ENCODE assay signal across 8 cellular contexts in genomic region chr11:102287963-102288744, GRCh38. TPM values are rescaled to one million over a fixed set of nuclear protein-coding genes. Genes with fewer than 3 reads are reported as not detected.
A peak's percentile ranks its signal among the peaks of the same experiment; 100 is the strongest.
DNase-seq lines count a peak whose midpoint lies in the region; ATAC-seq and TF ChIP-seq lines count a peak whose summit lies in the region.

No MANE protein-coding gene starts in this region.

- intact Hi-C loops in dorsolateral prefrontal cortex (cut with DNase I) (loop anchor here (2.0 to 5.0 kb wide), 6 partner anchors 59 to 379 kb away; partner anchors contain the start of gene BIRC2 (in 2 of the 2)), vagina (cut with DNase I) (no loop called here)

- no peaks in the 10 kb centered on the region for H4K20me1 ChIP-seq in SU-DHL-6 (ENCODE audit: low read depth, low read length)

- H3K4me1 ChIP-seq in CD4-positive, CD25-positive, alpha-beta regulatory T cell (ENCODE audit: control insufficient read depth, insufficient read depth, low read length, poor library complexity, severe bottlenecking), result peaks cover 15% of the 10 kb centered on the region
- H3K4me1 ChIP-seq in mesenchymal stem cell (ENCODE audit: control insufficient read depth, insufficient read depth, low read depth, low read length), result peaks cover 5% of the 10 kb centered on the region
- no peaks in the 10 kb centered on the region for H3K4me1 ChIP-seq in vagina

- no peaks in the 10 kb centered on the region for H3K79me2 ChIP-seq in SU-DHL-6 (ENCODE audit: insufficient read depth, low read length)

- peaks cover 4% of the 10 kb centered on the region for H3K36me3 Mint-ChIP-seq in CD4-positive, CD25-positive, alpha-beta regulatory T cell

- H3K9me3 Mint-ChIP-seq in CD4-positive, CD25-positive, alpha-beta regulatory T cell, result no peaks in the 10 kb centered on the region

- peak overlapping the region; percentile 39 to 70 (median 56) for H3K27ac Mint-ChIP-seq in CD4-positive, CD25-positive, alpha-beta regulatory T cell

- no peaks in the 10 kb centered on the region for H3K9me3 ChIP-seq in CD4-positive, CD25-positive, alpha-beta regulatory T cell (ENCODE audit: control insufficient read depth in 2 of 2, low read length in 2 of 2)
- H3K9me3 ChIP-seq in SU-DHL-6 (ENCODE audit: insufficient read depth, low read length), result no peaks in the 10 kb centered on the region
- no peaks in the 10 kb centered on the region for H3K9me3 ChIP-seq in mesenchymal stem cell (ENCODE audit: control insufficient read depth, low read length)
- H3K9me3 ChIP-seq in vagina, result no peaks in the 10 kb centered on the region

- DNase-seq in CD4-positive, CD25-positive, alpha-beta regulatory T cell, result peak; percentile 33 to 79 (median 72)
- peak; percentile 41 for DNase-seq in NCI-H128 (lab: John Stamatoyannopoulos, UW; ENCODE audit: unreplicated experiment)
- peak in 2 of 10 donors; percentile 28 to 45 for DNase-seq in dorsolateral prefrontal cortex
- peak; percentile 78 for DNase-seq in mesenchymal stem cell
- no peak for DNase-seq in vagina (ENCODE audit: extremely low spot score in 2 of 2)

- peaks cover under 1% of the 10 kb centered on the region for H3K27me3 Mint-ChIP-seq in CD4-positive, CD25-positive, alpha-beta regulatory T cell

- TF ChIP-seq POLR2A in vagina (IDR thresholded peaks at IDR 0.05), result no peak

- peak overlapping the region; percentile 69 for H3K4me3 ChIP-seq in CD4-positive, CD25-positive, alpha-beta regulatory T cell (ENCODE audit: low read depth, low read length)
- H3K4me3 ChIP-seq in SU-DHL-6 (ENCODE audit: insufficient read depth, low read length, poor library complexity, severe bottlenecking), result no peak overlapping the region
- peak overlapping the region in 54 of 59 donors; percentile 13 to 62 (median 43) for H3K4me3 ChIP-seq in dorsolateral prefrontal cortex
- H3K4me3 ChIP-seq in mesenchymal stem cell (ENCODE audit: insufficient read depth in 1 of 2, low read depth in 1 of 2, low read length in 2 of 2), result peak overlapping the region in 1 of 2 experiments; percentile 61
- peak overlapping the region in 1 of 2 donors; percentile 25 for H3K4me3 ChIP-seq in vagina

- H3K4ac ChIP-seq in mesenchymal stem cell (ENCODE audit: low read depth in 1 of 2, low read length in 2 of 2), result no peak overlapping the region

- H2AFZ ChIP-seq in SU-DHL-6 (ENCODE audit: low read depth, low read length, severe bottlenecking), result peak overlapping the region; percentile 86
- no peak overlapping the region for H2AFZ ChIP-seq in mesenchymal stem cell (ENCODE audit: low read depth, low read length)

- H3K27me3 ChIP-seq in CD4-positive, CD25-positive, alpha-beta regulatory T cell (ENCODE audit: control insufficient read depth, insufficient read depth, low read length), result no peaks in the 10 kb centered on the region
- H3K27me3 ChIP-seq in SU-DHL-6 (ENCODE audit: low read length) (no peaks in the 10 kb centered on the region), dorsolateral prefrontal cortex (no peaks in the 10 kb centered on the region), mesenchymal stem cell (ENCODE audit: control insufficient read depth in 1 of 2, insufficient read depth in 1 of 2, low read length in 2 of 2) (no peaks in the 10 kb centered on the region), vagina (no peaks in the 10 kb centered on the region)

- H3K9ac ChIP-seq in SU-DHL-6 (ENCODE audit: low read length) (peak overlapping the region; percentile 21; the same call in 1 of the 2 replicates), mesenchymal stem cell (ENCODE audit: low read length) (peak overlapping the region; percentile 82)

- H3F3A ChIP-seq in SU-DHL-6 (ENCODE audit: insufficient read depth), result no peaks in the 10 kb centered on the region

- peak overlapping the region; percentile 33 to 79 (median 59) for H3K4me3 Mint-ChIP-seq in CD4-positive, CD25-positive, alpha-beta regulatory T cell

- no peak overlapping the region for H3K14ac ChIP-seq in mesenchymal stem cell (ENCODE audit: low read length in 2 of 2)

- no peak overlapping the region for H2BK12ac ChIP-seq in mesenchymal stem cell (ENCODE audit: low read length in 2 of 2)

- H3K36me3 ChIP-seq in CD4-positive, CD25-positive, alpha-beta regulatory T cell (ENCODE audit: control insufficient read depth, insufficient read depth, low read length), result no peaks in the 10 kb centered on the region
- H3K36me3 ChIP-seq in SU-DHL-6 (ENCODE audit: low read length) (no peaks in the 10 kb centered on the region), mesenchymal stem cell (ENCODE audit: control insufficient read depth in 1 of 2, insufficient read depth in 2 of 2, low read depth in 1 of 2, low read length in 2 of 2) (no peaks in the 10 kb centered on the region), vagina (no peaks in the 10 kb centered on the region)

- no peak overlapping the region for H4K91ac ChIP-seq in mesenchymal stem cell (ENCODE audit: low read length)

- H2BK120ac ChIP-seq in mesenchymal stem cell (ENCODE audit: low read depth, low read length), result no peak overlapping the region

- no peak overlapping the region for H2BK15ac ChIP-seq in mesenchymal stem cell (ENCODE audit: low read depth, poor library complexity, severe bottlenecking)

- no peak overlapping the region for H2AK5ac ChIP-seq in mesenchymal stem cell (ENCODE audit: low read length, severe bottlenecking)

- H3K27ac ChIP-seq in CD4-positive, CD25-positive, alpha-beta regulatory T cell (ENCODE audit: insufficient read depth, low read length, poor library complexity, severe bottlenecking), result peak overlapping the region; percentile 42
- H3K27ac ChIP-seq in SU-DHL-6 (ENCODE audit: low read depth, low read length) (no peak overlapping the region), dorsolateral prefrontal cortex (peak overlapping the region in 4 of 59 donors; percentile 25 to 65 (median 37)), mesenchymal stem cell (ENCODE audit: low read length, poor library complexity, severe bottlenecking) (no peak overlapping the region), vagina (no peak overlapping the region)

- no peak overlapping the region for H4K8ac ChIP-seq in mesenchymal stem cell (ENCODE audit: low read length)

- H3K9me2 ChIP-seq in SU-DHL-6 (replicated peaks; ENCODE audit: insufficient read depth, low read length), result no peaks in the 10 kb centered on the region

- no peaks in the 10 kb centered on the region for H3K79me1 ChIP-seq in mesenchymal stem cell (replicated peaks; ENCODE audit: low read length, poor library complexity, severe bottlenecking)

- H3K23ac ChIP-seq in mesenchymal stem cell (ENCODE audit: low read length in 2 of 2), result no peak overlapping the region

- no peak overlapping the region for H2BK5ac ChIP-seq in mesenchymal stem cell (ENCODE audit: low read depth, low read length, poor library complexity, severe bottlenecking)

- H3K18ac ChIP-seq in mesenchymal stem cell (ENCODE audit: low read depth in 1 of 2, low read length in 2 of 2), result peak overlapping the region in 1 of 2 experiments; percentile 29

- ATAC-seq in CD4-positive, CD25-positive, alpha-beta regulatory T cell (ENCODE audit: low read depth in 2 of 2), result peak; percentile 77
- ATAC-seq in GM18511 (IDR thresholded peaks at IDR 0.05; ENCODE audit: unreplicated experiment), result peak; percentile 97
- ATAC-seq in HG02885 (IDR thresholded peaks at IDR 0.05; ENCODE audit: poor library complexity, unreplicated experiment), result peak; percentile 93

- H3K4me1 Mint-ChIP-seq in CD4-positive, CD25-positive, alpha-beta regulatory T cell, result peaks cover 20 to 46% (median 34%) of the 10 kb centered on the region in 4 donors

- TF ChIP-seq CTCF in SU-DHL-6 (IDR thresholded peaks at IDR 0.05; ENCODE audit: insufficient read depth, low read length, poor library complexity, severe bottlenecking), result peak; percentile 34
- peak; percentile 68 to 91 (median 82) for TF ChIP-seq CTCF in dorsolateral prefrontal cortex (IDR thresholded peaks at IDR 0.05 in 54 of 56, conservative IDR thresholded peaks at IDR 0.05 in 2 of 56; ENCODE audit: low read depth in 1 of 56, partially characterized antibody in 56 of 56)
- TF ChIP-seq CTCF in vagina (IDR thresholded peaks at IDR 0.05), result peak; percentile 28 to 76 (median 61)

- peak overlapping the region; percentile 55 for H3K4me2 ChIP-seq in SU-DHL-6 (ENCODE audit: low read depth, low read length, poor library complexity, severe bottlenecking)
- H3K4me2 ChIP-seq in mesenchymal stem cell (ENCODE audit: low read length, poor library complexity, severe bottlenecking), result peak overlapping the region; percentile 44

- whole genome bisulfite sequencing in mesenchymal stem cell, result 70% methylated on average over 11 of the region's 14 CpGs

RNA-seq across cellular contexts. Expression of gene BIRC3, which starts 29.1 kb away (rescaled TPM):
- total RNA-seq in CD4-positive, CD25-positive, alpha-beta regulatory T cell, result 239 TPM
- 100 to 1,000 TPM; 107 to 151 (median 118) TPM for polyA plus RNA-seq in CD4-positive, CD25-positive, alpha-beta regulatory T cell
- total RNA-seq in dorsolateral prefrontal cortex (1 to 10 TPM; 1.5 to 9.7 (median 3.6) TPM), vagina (7.1 TPM)
- 0.22 TPM for polyA plus RNA-seq in mesenchymal stem cell (2013, experiment 1 of 2)
- 0.19 TPM for polyA plus RNA-seq in mesenchymal stem cell (2013, experiment 2 of 2)

RNA-seq across cellular contexts. Expression of gene BIRC2, which starts 58.9 kb away (rescaled TPM):
- total RNA-seq in CD4-positive, CD25-positive, alpha-beta regulatory T cell, result 105 TPM
- 10 to 100 TPM; 33.0 to 48.3 (median 44.9) TPM for polyA plus RNA-seq in CD4-positive, CD25-positive, alpha-beta regulatory T cell
- total RNA-seq in dorsolateral prefrontal cortex (10 to 100 TPM; 29.0 to 61.1 (median 39.8) TPM), vagina (52.1 TPM)
- 36.2 TPM for polyA plus RNA-seq in mesenchymal stem cell (2013, experiment 1 of 2)
- polyA plus RNA-seq in mesenchymal stem cell (2013, experiment 2 of 2), result 37.6 TPM

Comparison
In these comparisons a context has a peak if more than half of its experiments do, and no peak if none do; other contexts are left out.
1. DNase-seq: peak in CD4-positive, CD25-positive, alpha-beta regulatory T cell (3 of 3), NCI-H128 (single experiment) and mesenchymal stem cell (single experiment); none in vagina (0 of 2).
2. RNA of gene BIRC3, which starts 29.1 kb away (total RNA-seq): 239 TPM in CD4-positive, CD25-positive, alpha-beta regulatory T cell (single experiment); 7.1 TPM in vagina (single experiment) and 1.5 to 9.7 TPM in dorsolateral prefrontal cortex; every median in the first group is over 10 times any median in the second.
3. Peak in every context shown above with its lines, with median percentiles within 50 percentile points of each other: ATAC-seq and CTCF ChIP-seq.